2 cellular contexts compared by ENCODE assay signal in genomic region chr10:106609867-106610266, GRCh38.
TF ChIP-seq lines count a peak whose summit lies in the region.

No MANE protein-coding gene starts in this region.

TF ChIP-seq in SK-N-SH, 30 proteins besides CTCF, POLR2A, EP300 and RAD21 (continued from another document):
- TF ChIP-seq YY1 (IDR thresholded peaks at IDR 0.05; ENCODE audit: low read depth) (no peak), RCOR1 (IDR thresholded peaks at IDR 0.05; ENCODE audit: low read length) (no peak), USF1 (IDR thresholded peaks at IDR 0.05; ENCODE audit: borderline replicate concordance, low read depth) (no peak), NRF1 (IDR thresholded peaks at IDR 0.05; ENCODE audit: low read depth, low read length) (no peak), RFX5 (IDR thresholded peaks at IDR 0.05; ENCODE audit: low read length) (no peak), GABPA (IDR thresholded peaks at IDR 0.05; ENCODE audit: low read depth) (no peak), REST (IDR thresholded peaks at IDR 0.05; ENCODE audit: low read depth, low read length) (no peak), NFIC (IDR thresholded peaks at IDR 0.05; ENCODE audit: borderline replicate concordance) (no peak), MAX (IDR thresholded peaks at IDR 0.05; ENCODE audit: low read depth) (no peak), GATA2 (CRISPR knock-in tag; IDR thresholded peaks at IDR 0.05) (no peak)
- TF ChIP-seq, protein P1, sequence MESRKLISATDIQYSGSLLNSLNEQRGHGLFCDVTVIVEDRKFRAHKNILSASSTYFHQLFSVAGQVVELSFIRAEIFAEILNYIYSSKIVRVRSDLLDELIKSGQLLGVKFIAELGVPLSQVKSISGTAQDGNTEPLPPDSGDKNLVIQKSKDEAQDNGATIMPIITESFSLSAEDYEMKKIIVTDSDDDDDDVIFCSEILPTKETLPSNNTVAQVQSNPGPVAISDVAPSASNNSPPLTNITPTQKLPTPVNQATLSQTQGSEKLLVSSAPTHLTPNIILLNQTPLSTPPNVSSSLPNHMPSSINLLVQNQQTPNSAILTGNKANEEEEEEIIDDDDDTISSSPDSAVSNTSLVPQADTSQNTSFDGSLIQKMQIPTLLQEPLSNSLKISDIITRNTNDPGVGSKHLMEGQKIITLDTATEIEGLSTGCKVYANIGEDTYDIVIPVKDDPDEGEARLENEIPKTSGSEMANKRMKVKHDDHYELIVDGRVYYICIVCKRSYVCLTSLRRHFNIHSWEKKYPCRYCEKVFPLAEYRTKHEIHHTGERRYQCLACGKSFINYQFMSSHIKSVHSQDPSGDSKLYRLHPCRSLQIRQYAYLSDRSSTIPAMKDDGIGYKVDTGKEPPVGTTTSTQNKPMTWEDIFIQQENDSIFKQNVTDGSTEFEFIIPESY (IDR thresholded peaks at IDR 0.05; ENCODE audit: borderline replicate concordance, low read depth) = no peak

TF ChIP-seq in H1, 55 proteins besides CTCF, POLR2A, EP300 and RAD21 (continued from another document):
- TF ChIP-seq E2F6 (IDR thresholded peaks at IDR 0.05) = no peak
- no peak for TF ChIP-seq FOSL1 (IDR thresholded peaks at IDR 0.05; ENCODE audit: insufficient read depth, low read depth, low read length)
- no peak for TF ChIP-seq GABPA (IDR thresholded peaks at IDR 0.05; ENCODE audit: borderline replicate concordance, insufficient read depth, low read length)
- no peak for TF ChIP-seq POLR2AphosphoS5 (IDR thresholded peaks at IDR 0.05; ENCODE audit: low read depth, low read length)
- TF ChIP-seq CHD2 (IDR thresholded peaks at IDR 0.05; ENCODE audit: low read length) = no peak
- TF ChIP-seq SUZ12 (IDR thresholded peaks at IDR 0.05; ENCODE audit: low read length) = no peak
- no peak for TF ChIP-seq SP4 (IDR thresholded peaks at IDR 0.05; ENCODE audit: low read length)
- TF ChIP-seq RBBP5 (IDR thresholded peaks at IDR 0.05; ENCODE audit: borderline replicate concordance, low read depth, low read length) = no peak
- TF ChIP-seq SRF (IDR thresholded peaks at IDR 0.05; ENCODE audit: low read depth, low read length) = no peak
- TF ChIP-seq CHD7 (IDR thresholded peaks at IDR 0.05; ENCODE audit: insufficient replicate concordance, low read length) = no peak
- no peak for TF ChIP-seq ATF3 (IDR thresholded peaks at IDR 0.05; ENCODE audit: insufficient read depth, low read depth, low read length)
- no peak for TF ChIP-seq CREB1 (IDR thresholded peaks at IDR 0.05)
- TF ChIP-seq GTF2F1 (IDR thresholded peaks at IDR 0.05; ENCODE audit: borderline replicate concordance, low read depth, low read length) = no peak
- TF ChIP-seq CBX5 (IDR thresholded peaks at IDR 0.05; ENCODE audit: low read depth, low read length) = no peak
- no peak for TF ChIP-seq RXRA (IDR thresholded peaks at IDR 0.05; ENCODE audit: insufficient read depth, low read depth, low read length)
